ENCODE assay signal across 10 cellular contexts in genomic region chr1:246588322-246588721, GRCh38. TPM values are rescaled to one million over a fixed set of nuclear protein-coding genes. Genes with fewer than 3 reads are reported as not detected.
DNase-seq lines count a peak whose midpoint lies in the region; TF ChIP-seq lines count a peak whose summit lies in the region.
"Had no signal": no experiment of that assay in that cellular context is flagged by ENCODE, and none has a peak within 500 bp of the region (broad histone marks: within the 10 kb centered on the region; RNA-seq: fewer than 3 reads in every experiment).

No MANE protein-coding gene starts in this region.

- no peaks in the 10 kb centered on the region for H3K9me3 ChIP-seq in SJSA1 (replicated peaks)
- H3K9me3 ChIP-seq in fibroblast of lung (ENCODE audit: control insufficient read depth, insufficient read depth, low read depth, low read length) = no peaks in the 10 kb centered on the region
- H3K9me3 ChIP-seq in subcutaneous abdominal adipose tissue (ENCODE audit: control insufficient read depth in 5 of 5, low read length in 5 of 5) = peaks cover 0 to 6% (median 6%) of the 10 kb centered on the region in 5 donors

- peak; percentile 17 for DNase-seq in SKM-1 treated with dmso at 0.1 percent for 144 hours (lab: John Stamatoyannopoulos, UW; ENCODE audit: unreplicated experiment)
- no peak for DNase-seq in SKM-1 (lab: John Stamatoyannopoulos, UW; ENCODE audit: unreplicated experiment)
- no peak for DNase-seq in SJSA1 (ENCODE audit: low read depth in 1 of 2, low spot score in 2 of 2)
- peak; percentile 63 to 73 for DNase-seq in fibroblast of lung (ENCODE audit: low read depth in 2 of 2)
- no peak for DNase-seq in mucosa of gallbladder (ENCODE audit: low spot score)
- DNase-seq in HuH-7 (ENCODE audit: low spot score) = no peak
- no peak for DNase-seq in dedifferentiated amniotic fluid mesenchymal stem cell (ENCODE audit: extremely low spot score)
- DNase-seq: NCI-H1105 treated with DMSO at 0.1 percent for 48 hours, nephron progenitor cell had no signal

- H3K79me2 ChIP-seq in fibroblast of lung (ENCODE audit: control insufficient read depth, insufficient read depth, low read length) = peaks cover 53% of the 10 kb centered on the region

- H3K4me1 ChIP-seq in SJSA1 (replicated peaks) = peaks cover 41% of the 10 kb centered on the region
- H3K4me1 ChIP-seq in fibroblast of lung (ENCODE audit: control insufficient read depth, extremely low read depth, insufficient read depth, low read length) = peaks cover 19% of the 10 kb centered on the region
- peaks cover 4 to 51% (median 38%) of the 10 kb centered on the region in 5 donors for H3K4me1 ChIP-seq in subcutaneous abdominal adipose tissue (ENCODE audit: control insufficient read depth in 5 of 5, insufficient read depth in 5 of 5, low read length in 5 of 5)

- H3K27ac ChIP-seq in SJSA1 (peak overlapping the region; percentile 58), fibroblast of lung (ENCODE audit: insufficient read depth, low read length) (peak overlapping the region; percentile 83), subcutaneous abdominal adipose tissue (ENCODE audit: low read depth, low read length) (peak overlapping the region; percentile 90)

- H3K4me2 ChIP-seq in fibroblast of lung (ENCODE audit: extremely low read depth, insufficient read depth, low read length) = peak overlapping the region; percentile 88

- H4K20me1 ChIP-seq in fibroblast of lung (ENCODE audit: control insufficient read depth, extremely low read depth, insufficient read depth, low read length) = no peaks in the 10 kb centered on the region

- H3K27me3 ChIP-seq in SJSA1 (replicated peaks) = no peaks in the 10 kb centered on the region
- no peaks in the 10 kb centered on the region for H3K27me3 ChIP-seq in fibroblast of lung (ENCODE audit: control insufficient read depth, insufficient read depth, low read length)
- no peaks in the 10 kb centered on the region for H3K27me3 ChIP-seq in subcutaneous abdominal adipose tissue (ENCODE audit: control insufficient read depth in 5 of 5, insufficient read depth in 4 of 5, low read length in 5 of 5)

- H3K4me3 ChIP-seq in SJSA1 (no peak overlapping the region), fibroblast of lung (replicated peaks in 1 of 4; ENCODE audit: control extremely low read depth in 1 of 4, insufficient read depth in 1 of 4, low read depth in 3 of 4, low read length in 4 of 4) (no peak overlapping the region), subcutaneous abdominal adipose tissue (ENCODE audit: low read depth in 1 of 5, low read length in 5 of 5) (no peak overlapping the region)

- no peak overlapping the region for H2AFZ ChIP-seq in fibroblast of lung (ENCODE audit: low read length)

- TF ChIP-seq CTCF in fibroblast of lung (conservative IDR thresholded peaks at IDR 0.05 in 1 of 2, IDR thresholded peaks at IDR 0.05 in 1 of 2; ENCODE audit: low read depth in 1 of 2, low read length in 2 of 2) = no peak

- H3K36me3 ChIP-seq in SJSA1 (peaks cover 18% of the 10 kb centered on the region), fibroblast of lung (ENCODE audit: control insufficient read depth, insufficient read depth, low read length) (peaks cover 3% of the 10 kb centered on the region), subcutaneous abdominal adipose tissue (ENCODE audit: control insufficient read depth in 5 of 5, insufficient read depth in 5 of 5, low read length in 5 of 5) (peaks cover 0 to 9% (median 2%) of the 10 kb centered on the region in 5 donors)

- H3K9ac ChIP-seq in fibroblast of lung (ENCODE audit: insufficient read depth, low read length) = no peak overlapping the region
- H3K9ac ChIP-seq in subcutaneous abdominal adipose tissue (ENCODE audit: low read length in 5 of 5) = peak overlapping the region in 1 of 5 donors; percentile 72

RNA-seq across cellular contexts. Expression of gene CNST, which starts 22.1 kb away (rescaled TPM):
- total RNA-seq in SJSA1 (2014; rRNA removed; shearing (Covaris generic)) = 19.0 and 21.1 TPM in 2 replicates
- total RNA-seq in fibroblast of lung (20.0 and 26.9 TPM in 2 replicates), mucosa of gallbladder (29.6 TPM)
- polyA plus RNA-seq in fibroblast of lung = 20.2 and 33.9 TPM in 2 replicates
- 12.6 and 18.7 TPM in 2 replicates for polyA plus RNA-seq in fibroblast of lung (2012)
- polyA minus RNA-seq in fibroblast of lung (ENCODE audit: low replicate concordance) = 5.6 and 11.3 TPM in 2 replicates

RNA-seq across cellular contexts. Expression of gene TFB2M, which starts 22.3 kb away (rescaled TPM):
- total RNA-seq in SJSA1 (2014; rRNA removed; shearing (Covaris generic)) = 21.1 and 31.6 TPM in 2 replicates
- total RNA-seq in fibroblast of lung = 14.9 and 15.9 TPM in 2 replicates
- 20.1 and 22.3 TPM in 2 replicates for polyA plus RNA-seq in fibroblast of lung
- 12.9 and 14.7 TPM in 2 replicates for polyA plus RNA-seq in fibroblast of lung (2012)
- 0.94 and 1.4 TPM in 2 replicates for polyA minus RNA-seq in fibroblast of lung (ENCODE audit: low replicate concordance)
- 10.5 TPM for total RNA-seq in mucosa of gallbladder

Comparison
In these comparisons a context has a peak if more than half of its experiments do, and no peak if none do; other contexts are left out.
1. DNase-seq: peak in SKM-1 treated with dmso at 0.1 percent for 144 hours (single experiment) and fibroblast of lung (2 of 2); none in SKM-1 (single experiment), SJSA1 (0 of 2), mucosa of gallbladder (single experiment), HuH-7 (single experiment) and dedifferentiated amniotic fluid mesenchymal stem cell (single experiment).
2. Peak in every context shown above with its lines, with median percentiles within 50 percentile points of each other: H3K27ac ChIP-seq.